ENCODE assay signal across 9 cellular contexts in the genomic region with DNA sequence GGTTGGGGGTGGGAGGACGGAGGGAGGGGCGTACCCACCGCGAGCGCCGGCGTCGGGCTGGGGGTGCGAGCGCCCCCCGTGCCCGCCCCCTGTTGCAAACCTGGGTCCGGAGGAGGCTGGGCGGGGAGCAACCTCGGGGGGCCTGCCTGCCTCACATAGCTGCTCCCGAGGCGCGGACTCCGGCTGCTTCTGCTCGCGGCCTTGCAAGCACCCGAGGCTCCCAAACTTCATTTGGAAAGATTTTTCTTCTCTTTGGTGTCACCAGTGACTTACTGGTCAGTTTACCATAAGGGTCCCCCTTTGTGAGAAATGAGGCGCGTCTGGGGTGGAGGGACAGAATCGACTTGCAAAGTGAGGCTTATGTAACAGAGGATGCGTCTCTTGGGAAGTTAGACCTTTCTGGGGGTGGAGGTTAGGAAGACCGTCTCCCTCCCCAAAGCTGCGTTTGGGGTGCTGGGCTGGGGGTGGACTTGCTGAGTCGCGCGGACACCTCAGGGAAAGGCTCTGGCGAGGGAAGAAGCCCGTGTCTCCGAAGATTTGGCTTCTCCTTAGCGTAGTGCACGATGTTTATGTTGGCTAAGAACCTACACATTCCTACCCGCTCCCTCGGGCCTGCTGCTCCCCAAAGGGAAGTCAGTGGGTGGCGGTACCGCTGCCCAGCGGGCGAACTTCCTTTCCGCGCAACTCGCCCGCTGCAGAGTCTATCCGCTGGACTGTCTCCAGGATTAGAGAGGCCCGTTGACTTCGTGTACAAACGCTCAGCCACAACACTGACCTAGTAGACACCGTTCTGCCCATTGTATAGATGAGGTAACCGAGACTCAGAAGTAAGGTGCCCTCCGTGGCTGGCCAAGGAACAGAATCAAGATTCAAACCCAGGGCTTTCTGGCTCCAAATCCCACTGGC. TPM values are rescaled to one million over a fixed set of nuclear protein-coding genes. Genes with fewer than 3 reads are reported as not detected.
A peak's percentile ranks its signal among the peaks of the same experiment; 100 is the strongest.
DNase-seq lines count a peak whose midpoint lies in the region; ATAC-seq, FAIRE-seq and TF ChIP-seq lines count a peak whose summit lies in the region.
"Had no signal": no experiment of that assay in that cellular context is flagged by ENCODE, and none has a peak within 500 bp of the region (broad histone marks: within the 10 kb centered on the region; RNA-seq: fewer than 3 reads in every experiment).

No MANE protein-coding gene starts in this region.

- H3K9me3 ChIP-seq in DOHH2 (ENCODE audit: control insufficient read depth, insufficient read depth, low read length) (no peaks in the 10 kb centered on the region), astrocyte (ENCODE audit: insufficient read depth, low read depth, low read length) (no peaks in the 10 kb centered on the region), kidney (ENCODE audit: control insufficient read depth in 1 of 2, low read length in 2 of 2) (no peaks in the 10 kb centered on the region)

- FAIRE-seq in astrocyte (lab: Jason Lieb, UNC) (peak; percentile 39), kidney (lab: Jason Lieb, UNC) (no peak)

- H3K4me3 ChIP-seq in DOHH2 (ENCODE audit: low read length) (peak overlapping the region; percentile 57), astrocyte (ENCODE audit: insufficient read depth, low read depth, low read length) (peak overlapping the region; percentile 47), kidney (ENCODE audit: low read length in 2 of 2) (peak overlapping the region; percentile 90 to 97)

- H3K27ac ChIP-seq in DOHH2 (ENCODE audit: low read depth, low read length): no peak overlapping the region
- no peak overlapping the region for H3K27ac ChIP-seq in astrocyte (ENCODE audit: low read depth, low read length)
- peak overlapping the region; percentile 95 to 97 for H3K27ac ChIP-seq in kidney (ENCODE audit: low read depth in 2 of 2, low read length in 2 of 2)

- no peaks in the 10 kb centered on the region for H3K36me3 ChIP-seq in DOHH2 (ENCODE audit: control insufficient read depth, low read length)
- no peaks in the 10 kb centered on the region for H3K36me3 ChIP-seq in astrocyte (ENCODE audit: insufficient read depth, low read length)
- no peaks in the 10 kb centered on the region for H3K36me3 ChIP-seq in kidney (ENCODE audit: control insufficient read depth in 1 of 2, insufficient read depth in 2 of 2, low read length in 2 of 2)

- peak overlapping the region; percentile 75 for H2AFZ ChIP-seq in astrocyte (ENCODE audit: low read depth, low read length)

- DNase-seq in astrocyte (ENCODE audit: low read depth): peak; percentile 48
- DNase-seq in kidney: peak; percentile 78
- DNase-seq in H4 (ENCODE audit: low spot score): no peak
- no peak for DNase-seq in COR-L47 (lab: John Stamatoyannopoulos, UW)

- peak; percentile 8 for ATAC-seq in HG03025 (IDR thresholded peaks at IDR 0.05; ENCODE audit: low FRiP score, unreplicated experiment)
- ATAC-seq in stimulated activated memory B cell treated with anti-CD40 and anti-IgM and Interleukin-4, amounts not matched to agents 10 μg/mL and 1 μg/mL and 100 μg/mL, for 72 hours: no peak
- ATAC-seq in GM21786 (IDR thresholded peaks at IDR 0.05; ENCODE audit: unreplicated experiment): no peak

- H3K27ac Mint-ChIP-seq in astrocyte (ENCODE audit: unreplicated experiment): peak overlapping the region; percentile 77
- no peak overlapping the region for H3K27ac Mint-ChIP-seq in stimulated activated memory B cell treated with anti-CD40 and anti-IgM and Interleukin-4, amounts not matched to agents 10 μg/mL and 1 μg/mL and 100 μg/mL, for 72 hours

- H3K4me1 ChIP-seq in DOHH2 (ENCODE audit: control insufficient read depth, low read length): peaks cover 19% of the 10 kb centered on the region
- peaks cover 13% of the 10 kb centered on the region for H3K4me1 ChIP-seq in astrocyte (ENCODE audit: insufficient read depth, low read length)
- H3K4me1 ChIP-seq in kidney (ENCODE audit: control insufficient read depth in 1 of 2, insufficient read depth in 1 of 2, low read depth in 1 of 2, low read length in 2 of 2): peaks cover 24 to 49% of the 10 kb centered on the region in 2 donors

- peaks cover 12% of the 10 kb centered on the region; the same call in 1 of the 2 replicates for H4K20me1 ChIP-seq in DOHH2 (ENCODE audit: control insufficient read depth, insufficient read depth, low read depth, low read length)
- peaks cover 7% of the 10 kb centered on the region for H4K20me1 ChIP-seq in astrocyte (ENCODE audit: insufficient read depth, low read length)

- peaks cover 1% of the 10 kb centered on the region for H3K4me1 Mint-ChIP-seq in astrocyte (ENCODE audit: low read depth, unreplicated experiment)
- peaks cover 11% of the 10 kb centered on the region for H3K4me1 Mint-ChIP-seq in stimulated activated memory B cell treated with anti-CD40 and anti-IgM and Interleukin-4, amounts not matched to agents 10 μg/mL and 1 μg/mL and 100 μg/mL, for 72 hours

- H3K9me2 ChIP-seq in DOHH2 (replicated peaks; ENCODE audit: control insufficient read depth, low read length): no peaks in the 10 kb centered on the region

- no peaks in the 10 kb centered on the region for H3F3A ChIP-seq in DOHH2 (ENCODE audit: control insufficient read depth, insufficient read depth)

- H3K4me3 Mint-ChIP-seq in astrocyte (ENCODE audit: unreplicated experiment): peak overlapping the region; percentile 82
- H3K4me3 Mint-ChIP-seq in stimulated activated memory B cell treated with anti-CD40 and anti-IgM and Interleukin-4, amounts not matched to agents 10 μg/mL and 1 μg/mL and 100 μg/mL, for 72 hours: peak overlapping the region; percentile 24

- H3K9ac ChIP-seq in astrocyte (ENCODE audit: low read length): peak overlapping the region; percentile 54
- peak overlapping the region; percentile 90 to 99 for H3K9ac ChIP-seq in kidney (ENCODE audit: low read length in 2 of 2)

- H3K79me2 ChIP-seq in DOHH2 (ENCODE audit: control insufficient read depth, low read length): no peaks in the 10 kb centered on the region
- no peaks in the 10 kb centered on the region for H3K79me2 ChIP-seq in astrocyte (ENCODE audit: insufficient read depth, low read length)

- intact Hi-C loops in kidney (cut with DNase I): no loop called here

- peaks cover 79% of the 10 kb centered on the region for H3K27me3 ChIP-seq in DOHH2 (ENCODE audit: control insufficient read depth, low read length)
- H3K27me3 ChIP-seq in astrocyte (ENCODE audit: insufficient read depth, low read length): peaks cover 13% of the 10 kb centered on the region

- H3K4me2 ChIP-seq in DOHH2 (ENCODE audit: low read length): peak overlapping the region; percentile 74
- peak overlapping the region; percentile 86 for H3K4me2 ChIP-seq in astrocyte (ENCODE audit: low read length)

- peaks cover 5% of the 10 kb centered on the region for H3K9me3 Mint-ChIP-seq in astrocyte (ENCODE audit: unreplicated experiment)
- H3K9me3 Mint-ChIP-seq in stimulated activated memory B cell treated with anti-CD40 and anti-IgM and Interleukin-4, amounts not matched to agents 10 μg/mL and 1 μg/mL and 100 μg/mL, for 72 hours: no peaks in the 10 kb centered on the region

- H3K36me3 Mint-ChIP-seq in astrocyte (ENCODE audit: low read depth, unreplicated experiment): peaks cover 3% of the 10 kb centered on the region
- no peaks in the 10 kb centered on the region for H3K36me3 Mint-ChIP-seq in stimulated activated memory B cell treated with anti-CD40 and anti-IgM and Interleukin-4, amounts not matched to agents 10 μg/mL and 1 μg/mL and 100 μg/mL, for 72 hours

- TF ChIP-seq CTCF in DOHH2 (IDR thresholded peaks at IDR 0.05; ENCODE audit: low read depth, low read length, poor library complexity, severe bottlenecking) (no peak), astrocyte (IDR thresholded peaks at IDR 0.05; ENCODE audit: insufficient read depth, low read depth, low read length) (no peak), kidney (IDR thresholded peaks at IDR 0.05; ENCODE audit: borderline replicate concordance, extremely low read depth, insufficient read depth) (no peak)

- peaks cover 56% of the 10 kb centered on the region for H3K27me3 Mint-ChIP-seq in astrocyte (ENCODE audit: low read depth, unreplicated experiment)
- H3K27me3 Mint-ChIP-seq in stimulated activated memory B cell treated with anti-CD40 and anti-IgM and Interleukin-4, amounts not matched to agents 10 μg/mL and 1 μg/mL and 100 μg/mL, for 72 hours: peaks cover 77% of the 10 kb centered on the region

RNA-seq across cellular contexts. Expression of gene TMEM37, which starts 0.6 kb away (rescaled TPM):
- total RNA-seq in astrocyte: 1.6 and 3.3 TPM in 2 replicates
- 59.4 TPM for total RNA-seq in kidney
- polyA plus RNA-seq in kidney (ENCODE audit: insufficient read depth, low read depth, low replicate concordance): 221 TPM
- 1.5 and 1.9 TPM in 2 replicates for total RNA-seq in H4 (2014; rRNA removed; shearing (Covaris generic))
- total RNA-seq: LHCN-M2 had no signal

Comparison
In these comparisons a context has a peak if more than half of its experiments do, and no peak if none do; other contexts are left out.
1. H3K27ac ChIP-seq: peak in kidney (2 of 2); none in DOHH2 (single experiment) and astrocyte (single experiment).
2. DNase-seq: peak in astrocyte (single experiment) and kidney (single experiment); none in H4 (single experiment) and COR-L47 (single experiment).
3. RNA of gene TMEM37, which starts 0.6 kb away (total RNA-seq): 59.4 TPM in kidney (single experiment); 1.6 to 3.3 TPM in astrocyte and 1.5 to 1.9 TPM in H4; every median in the first group is over 10 times any median in the second.
4. Peak in every context shown above with its lines, with median percentiles within 50 percentile points of each other: H3K4me3 ChIP-seq.